Comparison of ENCODE assay signal across 8 cellular contexts in the genomic region with DNA sequence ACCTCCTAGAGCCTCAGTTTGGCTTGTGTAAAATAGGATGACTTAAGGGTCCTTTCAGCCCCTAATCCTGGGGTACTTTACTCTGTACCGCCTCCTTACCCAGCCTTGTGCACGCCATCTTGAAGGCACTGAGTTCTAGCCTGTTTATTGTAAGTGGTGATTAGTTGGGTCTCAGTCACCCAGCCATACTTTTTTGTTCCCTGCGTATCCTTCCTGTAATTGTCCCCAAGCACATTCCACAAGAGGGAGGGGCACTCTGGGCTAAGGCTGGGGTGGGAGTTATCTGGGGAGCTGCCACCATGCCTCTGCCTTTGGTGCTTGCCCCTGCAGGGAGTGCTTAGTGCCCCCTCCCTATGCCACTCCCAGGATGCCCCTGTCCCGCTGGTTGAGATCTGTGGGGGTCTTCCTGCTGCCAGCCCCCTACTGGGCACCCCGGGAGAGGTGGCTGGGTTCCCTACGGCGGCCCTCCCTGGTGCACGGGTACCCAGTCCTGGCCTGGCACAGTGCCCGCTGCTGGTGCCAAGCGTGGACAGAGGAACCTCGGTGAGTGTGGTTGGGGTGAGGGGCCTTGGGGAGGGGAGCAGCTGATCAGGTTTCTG. TPM values are rescaled to one million over a fixed set of nuclear protein-coding genes. Genes with fewer than 3 reads are reported as not detected.
DNase-seq lines count a peak whose midpoint lies in the region; ATAC-seq and TF ChIP-seq lines count a peak whose summit lies in the region.

No MANE protein-coding gene starts in this region.

- peak overlapping the region; percentile 65 for H3K14ac ChIP-seq in neuronal stem cell (ENCODE audit: low read length)

- H3K9ac ChIP-seq in SK-N-SH (peak overlapping the region; percentile 84), neuronal stem cell (ENCODE audit: low read depth, low read length, poor library complexity) (peak overlapping the region; percentile 91)

- no peaks in the 10 kb centered on the region for H4K20me1 ChIP-seq in SK-N-SH (ENCODE audit: insufficient read depth)

- H3K4me2 ChIP-seq in SK-N-SH, result peak overlapping the region; percentile 85
- H3K4me2 ChIP-seq in neuronal stem cell (ENCODE audit: insufficient read depth, low read length, poor library complexity, severe bottlenecking), result peak overlapping the region; percentile 87

- peak overlapping the region; percentile 64 for H2BK120ac ChIP-seq in neuronal stem cell (ENCODE audit: low read depth, low read length)

- peaks cover 0 to 10% of the 10 kb centered on the region in 2 experiments; a peak in 1 of 4 replicates for H3K4me1 ChIP-seq in SK-N-SH (ENCODE audit: control insufficient read depth in 1 of 2, insufficient read depth in 2 of 2, low read depth in 1 of 2, low read length in 1 of 2)
- peaks cover 8 to 34% (median 21%) of the 10 kb centered on the region in 3 donors for H3K4me1 ChIP-seq in esophagus squamous epithelium
- H3K4me1 ChIP-seq in neuronal stem cell (ENCODE audit: control insufficient read depth in 2 of 2, insufficient read depth in 1 of 2, low read depth in 1 of 2, low read length in 2 of 2), result peaks cover 17 to 21% of the 10 kb centered on the region in 2 donors

- H2AK5ac ChIP-seq in neuronal stem cell (ENCODE audit: low read depth, low read length), result peak overlapping the region; percentile 31

- H2BK15ac ChIP-seq in neuronal stem cell (ENCODE audit: low read length), result no peak overlapping the region

- H4K8ac ChIP-seq in neuronal stem cell (ENCODE audit: low read depth, low read length), result no peak overlapping the region

- no peak for TF ChIP-seq RAD21 in SK-N-SH (IDR thresholded peaks at IDR 0.05; ENCODE audit: low read length)

- H4K91ac ChIP-seq in neuronal stem cell (ENCODE audit: low read depth, low read length, poor library complexity), result no peak overlapping the region

- no peak for TF ChIP-seq POLR2A in esophagus squamous epithelium (IDR thresholded peaks at IDR 0.05)

- H3K79me2 ChIP-seq in SK-N-SH (ENCODE audit: insufficient read depth), result peaks cover 30% of the 10 kb centered on the region

- H3K4ac ChIP-seq in neuronal stem cell (ENCODE audit: low read length), result no peak overlapping the region

- CTCF ChIA-PET in SK-N-SH (lab: Yijun Ruan, JAX), result interaction anchor here (0.8 to 3.4 kb wide), 4 partner anchors 12 to 59 kb away, joined by 3 to 19 read pairs (median 6); a partner anchor contains a TSS

- H3K36me3 ChIP-seq in SK-N-SH (replicated peaks in 1 of 2; ENCODE audit: control insufficient read depth in 1 of 2, insufficient read depth in 2 of 2, low read length in 1 of 2) (peaks cover 3 to 14% of the 10 kb centered on the region in 2 experiments), esophagus squamous epithelium (peaks cover 0 to 43% (median 7%) of the 10 kb centered on the region in 3 donors), neuronal stem cell (replicated peaks in 1 of 2; ENCODE audit: control insufficient read depth in 2 of 2, insufficient read depth in 2 of 2, low read length in 2 of 2) (peaks cover 20 to 49% of the 10 kb centered on the region in 2 donors)

- ATAC-seq in HG02981 (IDR thresholded peaks at IDR 0.05; ENCODE audit: unreplicated experiment) (no peak), HG02678 (IDR thresholded peaks at IDR 0.05; ENCODE audit: unreplicated experiment) (no peak)

- peak overlapping the region; percentile 74 to 76 for H3K4me3 ChIP-seq in SK-N-SH (ENCODE audit: low read depth in 2 of 2, low read length in 1 of 2)
- peak overlapping the region; percentile 88 to 96 (median 94) for H3K4me3 ChIP-seq in esophagus squamous epithelium
- peak overlapping the region; percentile 84 to 97 for H3K4me3 ChIP-seq in neuronal stem cell (ENCODE audit: low read length in 2 of 2)

- H3K23ac ChIP-seq in neuronal stem cell (ENCODE audit: low read depth, low read length, poor library complexity), result peak overlapping the region; percentile 1

- H3K9me3 ChIP-seq in SK-N-SH (no peaks in the 10 kb centered on the region), esophagus squamous epithelium (no peaks in the 10 kb centered on the region), neuronal stem cell (replicated peaks in 1 of 2; ENCODE audit: control insufficient read depth in 2 of 2, insufficient read depth in 1 of 2, low read depth in 1 of 2, low read length in 2 of 2) (no peaks in the 10 kb centered on the region)

- peaks cover 13% of the 10 kb centered on the region for H3K79me1 ChIP-seq in neuronal stem cell (ENCODE audit: low read depth, low read length)

- WGBS in SK-N-SH (ENCODE audit: low lambda C conversion rate), result 7% methylated on average over 6 of the region's 11 CpGs
- WGBS in esophagus squamous epithelium, 2 donors, result 0% methylated on average over 5 to 7 of the region's 11 CpGs
- WGBS in neuronal stem cell (ENCODE audit: extremely low coverage in 2 of 2, insufficient read length in 2 of 2, insufficient replicate concordance in 1 of 2), 2 donors, result no CpG with 5 or more reads among the region's 11 CpGs

- H3K9me2 ChIP-seq in SK-N-SH, result no peaks in the 10 kb centered on the region

- H2AFZ ChIP-seq in SK-N-SH (ENCODE audit: low read depth), result peak overlapping the region; percentile 36; the same call in 1 of the 2 replicates
- H2AFZ ChIP-seq in neuronal stem cell (ENCODE audit: low read length), result no peak overlapping the region

- POLR2A ChIA-PET in SK-N-SH (lab: Yijun Ruan, JAX), result interaction anchor here (1.7 kb wide), 1 partner anchor 11 kb away, joined by 7 read pairs; a partner anchor contains a TSS

- TF ChIP-seq CTCF in SK-N-SH (IDR thresholded peaks at IDR 0.05) (no peak), esophagus squamous epithelium (IDR thresholded peaks at IDR 0.05) (no peak)

- H3K27me3 ChIP-seq in SK-N-SH (ENCODE audit: insufficient read depth) (no peaks in the 10 kb centered on the region), esophagus squamous epithelium (no peaks in the 10 kb centered on the region), neuronal stem cell (ENCODE audit: control insufficient read depth in 3 of 3, insufficient read depth in 3 of 3, low read depth in 1 of 3, low read length in 3 of 3) (no peaks in the 10 kb centered on the region)

- H3K18ac ChIP-seq in neuronal stem cell (ENCODE audit: low read length), result peak overlapping the region; percentile 84

- peak; percentile 33 for DNase-seq in NCI-H510A treated with DMSO at 0.1 percent for 48 hours (lab: John Stamatoyannopoulos, UW)
- DNase-seq in NCI-H510A (lab: John Stamatoyannopoulos, UW), result no peak
- DNase-seq in SK-N-SH, result peak; percentile 48
- no peak for DNase-seq in esophagus squamous epithelium (lab: John Stamatoyannopoulos, UW)
- no peak for DNase-seq in neuronal stem cell (ENCODE audit: low spot score)
- DNase-seq in hepatic stellate cell (ENCODE audit: low spot score), result no peak

- no peak for TF ChIP-seq EP300 in SK-N-SH (IDR thresholded peaks at IDR 0.05; ENCODE audit: borderline replicate concordance in 1 of 2, low read depth in 1 of 2, low read length in 1 of 2)

- H2BK5ac ChIP-seq in neuronal stem cell (ENCODE audit: low read length), result peak overlapping the region; percentile 82

- peaks cover 12% of the 10 kb centered on the region for H3F3A ChIP-seq in SK-N-SH (replicated peaks; ENCODE audit: insufficient read depth)

- peak overlapping the region; percentile 77 to 92 for H3K27ac ChIP-seq in SK-N-SH (ENCODE audit: low read depth in 2 of 2, low read length in 1 of 2)
- peak overlapping the region; percentile 94 to 97 (median 94) for H3K27ac ChIP-seq in esophagus squamous epithelium
- peak overlapping the region; percentile 77 for H3K27ac ChIP-seq in neuronal stem cell (replicated peaks; ENCODE audit: low read length)

- H2BK12ac ChIP-seq in neuronal stem cell (ENCODE audit: low read length), result no peak overlapping the region

- intact Hi-C loops in esophagus squamous epithelium (cut with DNase I), result no loop called here

TF ChIP-seq in SK-N-SH, 30 proteins besides CTCF, POLR2A, EP300 and RAD21:
- TF ChIP-seq FOXJ3 (CRISPR knock-in tag; IDR thresholded peaks at IDR 0.05) (no peak), YY1 (IDR thresholded peaks at IDR 0.05; ENCODE audit: low read depth) (peak; percentile 67; the same call in 1 of the 2 replicates), JUND (IDR thresholded peaks at IDR 0.05) (no peak), NFIC (IDR thresholded peaks at IDR 0.05; ENCODE audit: borderline replicate concordance) (0 out of 2 replicates have a peak, but pooled peaks have one; percentile 14), RXRA (IDR thresholded peaks at IDR 0.05; ENCODE audit: borderline replicate concordance, low read depth) (no peak), RCOR1 (IDR thresholded peaks at IDR 0.05; ENCODE audit: low read length) (no peak)

RNA-seq across cellular contexts. Expression of a gene that starts 0.9 kb away (rescaled TPM):
- polyA plus RNA-seq in SK-N-SH (2012; rRNA removed), result 126 and 142 TPM in 2 replicates
- polyA plus RNA-seq in SK-N-SH (2012; cell fraction: cytosol; rRNA removed), result 127 and 129 TPM in 2 replicates
- polyA plus RNA-seq in SK-N-SH (2012; cell fraction: nucleus; rRNA removed), result 164 and 167 TPM in 2 replicates
- 100 to 1,000 TPM; 152 to 422 (median 192) TPM for total RNA-seq in esophagus squamous epithelium
- 384 TPM for polyA plus RNA-seq in neuronal stem cell (2013, experiment 1 of 2)
- polyA plus RNA-seq in neuronal stem cell (2013, experiment 2 of 2), result 359 TPM

RNA-seq across cellular contexts. Expression of a gene that starts 8.3 kb away (rescaled TPM):
- 0.03 TPM in 1 of 2 replicates, not detected in the other for polyA plus RNA-seq in SK-N-SH (2012; rRNA removed)
- 0.01 TPM in 1 of 2 replicates, not detected in the other for polyA plus RNA-seq in SK-N-SH (2012; cell fraction: cytosol; rRNA removed)
- polyA plus RNA-seq in SK-N-SH (2012; cell fraction: nucleus; rRNA removed), result 0.05 TPM in 2 replicates
- total RNA-seq in esophagus squamous epithelium, result under 1 TPM in 1 of 4 donors, not detected in 3; 0.18 TPM
- 0.06 TPM for polyA plus RNA-seq in neuronal stem cell (2013, experiment 1 of 2)
- polyA plus RNA-seq in neuronal stem cell (2013, experiment 2 of 2), result 0.06 TPM

RNA-seq across cellular contexts. Expression of a gene that starts 11.2 kb away (rescaled TPM):
- 43.1 and 49.9 TPM in 2 replicates for polyA plus RNA-seq in SK-N-SH (2012; rRNA removed)
- 18.6 and 25.6 TPM in 2 replicates for polyA plus RNA-seq in SK-N-SH (2012; cell fraction: cytosol; rRNA removed)
- polyA plus RNA-seq in SK-N-SH (2012; cell fraction: nucleus; rRNA removed), result 157 and 169 TPM in 2 replicates
- 10 to 100 TPM; 35.8 to 52.0 (median 40.1) TPM for total RNA-seq in esophagus squamous epithelium
- 30.3 TPM for polyA plus RNA-seq in neuronal stem cell (2013, experiment 1 of 2)
- polyA plus RNA-seq in neuronal stem cell (2013, experiment 2 of 2), result 29.9 TPM

RNA-seq across cellular contexts. Expression of a gene that starts 32.3 kb away (rescaled TPM):
- 9.7 and 10.1 TPM in 2 replicates for polyA plus RNA-seq in SK-N-SH (2012; rRNA removed)
- polyA plus RNA-seq in SK-N-SH (2012; cell fraction: cytosol; rRNA removed), result 2.2 and 3.7 TPM in 2 replicates
- 59.4 and 62.3 TPM in 2 replicates for polyA plus RNA-seq in SK-N-SH (2012; cell fraction: nucleus; rRNA removed)
- total RNA-seq in esophagus squamous epithelium, result 1 to 10 TPM; 2.1 to 3.0 (median 2.5) TPM
- 2.9 TPM for polyA plus RNA-seq in neuronal stem cell (2013, experiment 1 of 2)
- 2.9 TPM for polyA plus RNA-seq in neuronal stem cell (2013, experiment 2 of 2)

RNA-seq across cellular contexts. Expression of a gene that starts 36.2 kb away (rescaled TPM):
- polyA plus RNA-seq in SK-N-SH (2012; rRNA removed), result 76.7 and 81.8 TPM in 2 replicates
- 25.3 and 28.9 TPM in 2 replicates for polyA plus RNA-seq in SK-N-SH (2012; cell fraction: cytosol; rRNA removed)
- polyA plus RNA-seq in SK-N-SH (2012; cell fraction: nucleus; rRNA removed), result 484 and 490 TPM in 2 replicates
- total RNA-seq in esophagus squamous epithelium, result 10 to 100 TPM; 21.9 to 35.1 (median 25.6) TPM
- polyA plus RNA-seq in neuronal stem cell (2013, experiment 1 of 2), result 55.4 TPM
- 54.0 TPM for polyA plus RNA-seq in neuronal stem cell (2013, experiment 2 of 2)

Comparison
In these comparisons a context has a peak if more than half of its experiments do, and no peak if none do; other contexts are left out.
1. DNase-seq: peak in NCI-H510A treated with DMSO at 0.1 percent for 48 hours (single experiment) and SK-N-SH (single experiment); none in NCI-H510A (single experiment), esophagus squamous epithelium (single experiment), neuronal stem cell (single experiment) and hepatic stellate cell (single experiment).
2. Peak in every context shown above with its lines, with median percentiles within 50 percentile points of each other: H3K27ac ChIP-seq and H3K4me3 ChIP-seq.